In the genomic region with DNA sequence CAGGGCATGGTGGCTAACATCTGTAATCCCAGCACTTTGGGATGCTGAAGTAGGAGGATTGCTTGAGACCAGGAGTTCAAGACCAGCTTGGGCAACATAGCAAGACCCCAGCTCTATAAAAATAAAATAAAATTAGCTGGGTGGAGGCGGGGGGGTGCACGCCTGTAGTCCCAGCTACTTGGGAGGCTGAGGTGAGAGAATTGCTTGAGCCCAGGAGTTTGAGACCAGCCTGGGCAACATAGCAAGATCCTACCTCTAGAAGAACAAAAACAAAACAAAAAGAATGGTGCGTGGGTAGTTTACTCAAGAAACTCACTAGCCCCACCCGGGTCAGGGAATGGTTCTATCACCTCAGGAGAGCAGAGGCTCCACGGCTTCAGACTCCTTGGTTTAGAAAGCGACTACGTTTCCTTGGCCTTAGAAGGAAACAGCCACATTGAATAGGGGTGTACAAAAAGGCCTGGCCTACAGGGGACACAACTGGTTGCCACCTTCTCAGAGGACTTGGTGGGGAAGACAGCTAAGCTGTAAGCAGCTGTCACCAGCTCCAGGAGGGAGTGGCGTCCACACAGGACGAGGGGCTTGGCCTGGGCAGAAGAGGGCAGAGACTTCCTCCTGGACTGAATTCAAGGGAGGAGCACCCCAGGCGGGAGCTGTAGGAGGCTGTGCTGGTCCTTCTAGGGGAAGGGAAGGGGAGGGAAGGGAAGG, we compare ENCODE assay signal across 6 cellular contexts. TPM values are rescaled to one million over a fixed set of nuclear protein-coding genes. Genes with fewer than 3 reads are reported as not detected.
A peak's percentile ranks its signal among the peaks of the same experiment; 100 is the strongest.
DNase-seq lines count a peak whose midpoint lies in the region; TF ChIP-seq lines count a peak whose summit lies in the region.

No MANE protein-coding gene starts in this region.

- H3K9ac ChIP-seq in mammary epithelial cell (ENCODE audit: insufficient read depth, low read length): peak overlapping the region; percentile 18

- peaks cover 4% of the 10 kb centered on the region for H3K36me3 Mint-ChIP-seq in progenitor cell of endocrine pancreas (ENCODE audit: insufficient read depth)

- no peaks in the 10 kb centered on the region for H3K9me3 ChIP-seq in mammary epithelial cell (replicated peaks; ENCODE audit: insufficient read depth, low read length)

- H3K4me1 ChIP-seq in mammary epithelial cell (ENCODE audit: insufficient read depth, low read length): peaks cover 13% of the 10 kb centered on the region

- dilution Hi-C loops in mammary epithelial cell (cut with HindIII; ENCODE audit: low sequenced_read_pairs): no loop called here

- H3K36me3 ChIP-seq in mammary epithelial cell (ENCODE audit: insufficient read depth, low read length): no peaks in the 10 kb centered on the region

- CTCF ChIA-PET in mammary epithelial cell (lab: Charles Lee; ENCODE audit: low non-redundant PET): interaction anchor here (0.6 kb wide), 1 partner anchor 618 kb away, joined by 4 read pairs; no protein-coding TSS in a partner anchor

- peak overlapping the region; percentile 82 for H3K4me3 Mint-ChIP-seq in progenitor cell of endocrine pancreas (ENCODE audit: low read depth)

- no peaks in the 10 kb centered on the region for H3K9me3 Mint-ChIP-seq in progenitor cell of endocrine pancreas (ENCODE audit: low read depth)

- H3K79me2 ChIP-seq in mammary epithelial cell (ENCODE audit: insufficient read depth, low read length): peaks cover 34% of the 10 kb centered on the region

- peak overlapping the region; percentile 79 for H3K4me2 ChIP-seq in mammary epithelial cell (ENCODE audit: insufficient read depth, low read depth, low read length)

- H3K4me3 ChIP-seq in AG10803 (ENCODE audit: low read length): peak overlapping the region; percentile 79
- H3K4me3 ChIP-seq in mammary epithelial cell (replicated peaks in 1 of 3; ENCODE audit: insufficient read depth in 1 of 3, low read depth in 2 of 3, low read length in 3 of 3): peak overlapping the region in 2 of 3 experiments; percentile 66 to 71

- peak; percentile 42 for DNase-seq in AG10803 (ENCODE audit: low read depth)
- DNase-seq in LHCN-M2 (ENCODE audit: low read depth): peak; percentile 74
- peak; percentile 41 for DNase-seq in mammary epithelial cell
- no peak for DNase-seq in progenitor cell of endocrine pancreas (ENCODE audit: low spot score, unreplicated experiment)
- DNase-seq in AG08396 (ENCODE audit: low spot score): no peak
- no peak for DNase-seq in activated CD4-positive, CD25-positive, alpha-beta regulatory T cell (lab: John Stamatoyannopoulos, UW)

- in situ Hi-C loops in mammary epithelial cell (cut with MboI; ENCODE audit: low sequenced_read_pairs in 2 of 2): loop anchor here in 1 of 2 donors (5.0 kb wide), 1 partner anchor 74 kb away; no protein-coding TSS in a partner anchor

- H3K27me3 Mint-ChIP-seq in progenitor cell of endocrine pancreas: no peaks in the 10 kb centered on the region

- peak overlapping the region; percentile 89 for H2AFZ ChIP-seq in mammary epithelial cell (ENCODE audit: low read depth, low read length)

- no peaks in the 10 kb centered on the region for H3K27me3 ChIP-seq in mammary epithelial cell (ENCODE audit: insufficient read depth, low read length)

- no peak overlapping the region for H3K27ac ChIP-seq in mammary epithelial cell (ENCODE audit: insufficient read depth, low read depth, low read length)

- H3K27ac Mint-ChIP-seq in progenitor cell of endocrine pancreas: peak overlapping the region; percentile 83

- no TSS peak for BruUV-seq in mammary epithelial cell (replicated peaks; lab: Mats Ljungman, UMichigan)

- H3K4me1 Mint-ChIP-seq in progenitor cell of endocrine pancreas (ENCODE audit: low read depth): peaks cover 14% of the 10 kb centered on the region

- H4K20me1 ChIP-seq in mammary epithelial cell (ENCODE audit: insufficient read depth, low read length): no peaks in the 10 kb centered on the region

- TF ChIP-seq CTCF in AG10803 (conservative IDR thresholded peaks at IDR 0.05; ENCODE audit: low read length) (no peak), mammary epithelial cell (conservative IDR thresholded peaks at IDR 0.05 in 1 of 2, IDR thresholded peaks at IDR 0.05 in 1 of 2; ENCODE audit: extremely low read depth in 1 of 2, insufficient read depth in 1 of 2, low read depth in 1 of 2, low read length in 2 of 2) (no peak), progenitor cell of endocrine pancreas (IDR thresholded peaks at IDR 0.05; ENCODE audit: unreplicated experiment) (no peak)

- WGBS in mammary epithelial cell (ENCODE audit: low coverage, missing lambda C conversion rate): 73% methylated on average over 9 of the region's 10 CpGs

- intact Hi-C loops in mammary epithelial cell (cut with micrococcal nuclease): loop anchor here (2.0 kb wide), 2 partner anchors 17 to 65 kb away; a partner anchor contains a TSS

RNA-seq across cellular contexts. Expression of a gene that starts 0.7 kb away (rescaled TPM):
- 179 and 198 TPM in 2 replicates for total RNA-seq in LHCN-M2 (2014; rRNA removed)
- 153 TPM for polyA plus RNA-seq in LHCN-M2 (2012)
- total RNA-seq in mammary epithelial cell: 10 to 100 TPM in 1 of 2 donors, 1 to 10 TPM in 1; 7.7 to 79.5 TPM
- polyA plus RNA-seq in mammary epithelial cell: 155 TPM
- 121 TPM for polyA minus RNA-seq in mammary epithelial cell
- 27.9 and 29.1 TPM in 2 replicates for total RNA-seq in progenitor cell of endocrine pancreas

RNA-seq across cellular contexts. Expression of a gene that starts 1.0 kb away (rescaled TPM):
- total RNA-seq in LHCN-M2 (2014; rRNA removed) (25.6 and 34.7 TPM in 2 replicates), mammary epithelial cell (10 to 100 TPM; 16.5 to 32.5 TPM), progenitor cell of endocrine pancreas (26.5 and 27.9 TPM in 2 replicates)
- polyA plus RNA-seq in LHCN-M2 (2012): 28.2 TPM
- 21.2 TPM for polyA plus RNA-seq in mammary epithelial cell
- 59.7 TPM for polyA minus RNA-seq in mammary epithelial cell

RNA-seq across cellular contexts. Expression of a gene that starts 17.8 kb away (rescaled TPM):
- 0.45 and 1.6 TPM in 2 replicates for total RNA-seq in LHCN-M2 (2014; rRNA removed)
- 8.3 TPM for polyA plus RNA-seq in LHCN-M2 (2012)
- 10 to 100 TPM; 39.0 to 72.6 TPM for total RNA-seq in mammary epithelial cell
- 48.7 TPM for polyA plus RNA-seq in mammary epithelial cell
- 53.3 TPM for polyA minus RNA-seq in mammary epithelial cell
- 50.5 and 51.5 TPM in 2 replicates for total RNA-seq in progenitor cell of endocrine pancreas

RNA-seq across cellular contexts. Expression of a gene that starts 27.9 kb away (rescaled TPM):
- total RNA-seq in LHCN-M2 (2014; rRNA removed): 179 and 192 TPM in 2 replicates
- 70.6 TPM for polyA plus RNA-seq in LHCN-M2 (2012)
- total RNA-seq in mammary epithelial cell: 10 to 100 TPM in 1 of 2 donors, under 1 TPM in 1; 0.83 to 44.8 TPM
- 52.0 TPM for polyA plus RNA-seq in mammary epithelial cell
- 33.8 TPM for polyA minus RNA-seq in mammary epithelial cell
- total RNA-seq in progenitor cell of endocrine pancreas: 28.9 and 30.0 TPM in 2 replicates

RNA-seq across cellular contexts. Expression of a gene that starts 40.0 kb away (rescaled TPM):
- total RNA-seq in LHCN-M2 (2014; rRNA removed) (not detected in 2 replicates), mammary epithelial cell (under 1 TPM; 0.17 to 0.80 TPM), progenitor cell of endocrine pancreas (not detected in 2 replicates)
- not detected for polyA plus RNA-seq in LHCN-M2 (2012)
- polyA plus RNA-seq in mammary epithelial cell: 0.14 TPM
- not detected for polyA minus RNA-seq in mammary epithelial cell

Comparison
In these comparisons a context has a peak if more than half of its experiments do, and no peak if none do; other contexts are left out.
1. DNase-seq: peak in AG10803 (single experiment), LHCN-M2 (single experiment) and mammary epithelial cell (single experiment); none in progenitor cell of endocrine pancreas (single experiment), AG08396 (single experiment) and activated CD4-positive, CD25-positive, alpha-beta regulatory T cell (0 of 4).
2. RNA of a gene that starts 17.8 kb away (total RNA-seq): 39.0 to 72.6 TPM in mammary epithelial cell and 50.5 to 51.5 TPM in progenitor cell of endocrine pancreas; 0.45 to 1.6 TPM in LHCN-M2; every median in the first group is over 10 times any median in the second.